In genomic region chr1:247303211-247303610, GRCh38 we compare ENCODE assay signal across 28 cellular contexts. TPM values are rescaled to one million over a fixed set of nuclear protein-coding genes. Genes with fewer than 3 reads are reported as not detected.
"Had no signal": no experiment of that assay in that cellular context is flagged by ENCODE, and none has a peak within 500 bp of the region (broad histone marks: within the 10 kb centered on the region; RNA-seq: fewer than 3 reads in every experiment).

No MANE protein-coding gene starts in this region.

- H3K4me1 ChIP-seq: esophagus squamous epithelium, heart right ventricle, lower lobe of right lung, parathyroid adenoma, sigmoid colon, spleen, testis, tibial nerve, upper lobe of right lung, uterus had no signal

- H3K27ac ChIP-seq: esophagus squamous epithelium, heart right ventricle, lower lobe of right lung, neural progenitor cell, parathyroid adenoma, sigmoid colon, testis, tibial nerve, upper lobe of right lung, uterus had no signal

- H3K27me3 ChIP-seq: esophagus squamous epithelium, heart right ventricle, neural progenitor cell, sigmoid colon, spleen, testis, tibial nerve, upper lobe of right lung, uterus had no signal

- H3K36me3 ChIP-seq: uterus had no signal

- H3K9ac ChIP-seq: neural progenitor cell, parathyroid adenoma had no signal

- H3K4me3 ChIP-seq: esophagus squamous epithelium, heart right ventricle, lower lobe of right lung, neural progenitor cell, sigmoid colon, spleen, testis, tibial nerve, upper lobe of right lung, uterus had no signal

- DNase-seq: effector CD8-positive, alpha-beta T cell; erythroblast; esophagus squamous epithelium; foreskin melanocyte; glutamatergic neuron; heart right ventricle; hippocampal formation; islet precursor cell; kidney glomerular epithelial cell; left ventricle myocardium superior; lower lobe of right lung; naive B cell; sigmoid colon; spleen; stimulated activated CD4-positive, alpha-beta T cell treated with anti-CD3 and anti-CD28 coated beads, Interleukin-4, amount 100 ng/mL, for 4 hours; stimulated activated naive CD8-positive, alpha-beta T cell treated with anti-CD3 and anti-CD28 coated beads, Interleukin-15, Interleukin-2, amounts not matched to agents 100 U/mL and 50 U/mL, for 24 hours; substantia nigra; testis; upper lobe of right lung; uterus had no signal

- H3K9me3 ChIP-seq: esophagus squamous epithelium, heart right ventricle, lower lobe of right lung, sigmoid colon, spleen, testis, upper lobe of right lung, uterus had no signal

- ATAC-seq: left ventricle myocardium superior; lower lobe of right lung; stimulated activated memory B cell treated with anti-CD40 and anti-IgM and Interleukin-4, amounts not matched to agents 10 μg/mL and 1 μg/mL and 100 μg/mL, for 72 hours; stimulated activated naive CD8-positive, alpha-beta T cell treated with anti-CD3 and anti-CD28 coated beads, Interleukin-15, Interleukin-2, amounts not matched to agents 100 U/mL and 50 U/mL, for 24 hours; upper lobe of right lung had no signal

RNA-seq across cellular contexts. Expression of gene VN1R5, which starts 47.3 kb away (rescaled TPM):
- total RNA-seq: esophagus squamous epithelium, heart right ventricle, left ventricle myocardium superior, lower lobe of right lung, mesenteric fat pad, osteoblast, progenitor cell of endocrine pancreas, sigmoid colon, skeletal muscle tissue, spleen, testis, tibial nerve, upper lobe of right lung, uterus had no signal
- polyA plus RNA-seq: heart right ventricle, sigmoid colon, spleen had no signal
